Comparison of ENCODE assay signal across 9 cellular contexts in the genomic region with DNA sequence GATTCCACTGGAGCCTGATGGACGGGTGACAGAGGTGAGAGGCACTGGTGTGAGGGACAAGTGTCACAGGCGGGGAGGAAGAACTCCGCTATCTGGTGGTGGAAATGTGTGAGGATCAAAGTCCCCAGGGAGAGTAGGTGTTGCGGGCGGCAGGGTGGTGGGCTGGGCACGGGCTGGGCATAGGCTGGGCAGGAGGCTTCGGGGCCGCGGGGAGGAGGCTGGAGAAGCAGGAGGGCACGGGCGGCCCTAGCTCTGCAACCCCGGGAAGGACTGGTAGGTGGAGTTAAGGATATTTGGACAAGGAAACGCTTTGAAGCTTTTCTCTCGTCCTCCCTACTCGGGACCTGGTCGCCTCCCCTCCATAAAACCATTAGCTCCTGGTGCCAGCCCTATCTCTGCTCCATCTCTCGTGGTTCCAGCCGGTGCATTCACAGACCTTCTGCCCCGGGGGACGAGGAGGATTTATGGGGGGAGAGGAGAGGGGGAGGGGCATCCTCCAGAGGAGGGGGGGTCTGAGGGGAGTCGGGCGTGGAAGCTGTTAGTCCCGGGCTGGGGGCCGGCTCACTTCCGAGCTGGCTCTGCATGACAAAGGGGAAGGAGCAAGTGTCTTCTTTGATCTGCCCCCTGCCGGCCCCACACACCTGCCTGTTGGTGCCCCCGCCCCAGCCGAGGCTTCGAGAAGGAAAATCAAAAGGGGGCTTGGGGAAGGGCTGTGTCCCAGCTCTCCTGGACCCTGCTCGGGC. TPM values are rescaled to one million over a fixed set of nuclear protein-coding genes. Genes with fewer than 3 reads are reported as not detected.
DNase-seq lines count a peak whose midpoint lies in the region; ATAC-seq and TF ChIP-seq lines count a peak whose summit lies in the region.
"Had no signal": no experiment of that assay in that cellular context is flagged by ENCODE, and none has a peak within 500 bp of the region (broad histone marks: within the 10 kb centered on the region; RNA-seq: fewer than 3 reads in every experiment).

No MANE protein-coding gene starts in this region.

- DNase-seq in astrocyte of the spinal cord (ENCODE audit: low read depth, low spot score) (no peak), left lobe of liver (ENCODE audit: low spot score) (no peak), transverse colon (peak; percentile 37), NCI-H774 (lab: John Stamatoyannopoulos, UW) (no peak), T1000 (lab: John Stamatoyannopoulos, UW) (no peak)

- intact Hi-C loops in transverse colon (cut with DNase I; ENCODE audit: low total_unique reads): no loop called here

- TF ChIP-seq CTCF in astrocyte of the spinal cord (IDR thresholded peaks at IDR 0.05; ENCODE audit: low read depth, low read length): peak; percentile 17
- TF ChIP-seq CTCF in transverse colon (IDR thresholded peaks at IDR 0.05): peak in 1 of 5 experiments; percentile 3

- peaks cover 0 to 17% (median 10%) of the 10 kb centered on the region in 11 experiments; a peak in 10 of 22 replicates for H4K20me1 ChIP-seq in BLaER1 treated with 17β-estradiol and CSF1 and Interleukin-3, amounts not matched to agents 10 nM and 100 nM

- H3K4me1 ChIP-seq in BLaER1 treated with 17β-estradiol and CSF1 and Interleukin-3, amounts not matched to agents 10 nM and 100 nM: peaks cover 22 to 41% (median 27%) of the 10 kb centered on the region in 10 experiments
- peaks cover 36% of the 10 kb centered on the region for H3K4me1 ChIP-seq in HUES64 (ENCODE audit: insufficient read depth, low read length)
- H3K4me1 ChIP-seq in transverse colon: peaks cover 10 to 35% (median 25%) of the 10 kb centered on the region in 4 donors

- H3K27me3 ChIP-seq in BLaER1 treated with 17β-estradiol and CSF1 and Interleukin-3, amounts not matched to agents 10 nM and 100 nM: peaks cover 52 to 74% (median 70%) of the 10 kb centered on the region in 11 experiments
- H3K27me3 ChIP-seq in HUES64 (ENCODE audit: insufficient read depth, low read length): peaks cover 77% of the 10 kb centered on the region
- peaks cover 24% of the 10 kb centered on the region for H3K27me3 ChIP-seq in transverse colon

- no peaks in the 10 kb centered on the region for H3K36me3 ChIP-seq in BLaER1 treated with 17β-estradiol and CSF1 and Interleukin-3, amounts not matched to agents 10 nM and 100 nM
- H3K36me3 ChIP-seq in HUES64 (ENCODE audit: insufficient read depth, low read length) (no peaks in the 10 kb centered on the region), transverse colon (no peaks in the 10 kb centered on the region)

- ATAC-seq in left lobe of liver (peak; percentile 48), HG03439 (IDR thresholded peaks at IDR 0.05; ENCODE audit: unreplicated experiment) (no peak)

- no peak for TF ChIP-seq POLR2A in transverse colon (IDR thresholded peaks at IDR 0.05)

- H3K9ac ChIP-seq in BLaER1 treated with 17β-estradiol and CSF1 and Interleukin-3, amounts not matched to agents 10 nM and 100 nM: peak overlapping the region; percentile 19 to 72 (median 61); a peak in 19 of 22 replicates
- H3K9ac ChIP-seq in HUES64 (ENCODE audit: low read depth, low read length): no peak overlapping the region

- no peaks in the 10 kb centered on the region for H3K9me3 ChIP-seq in BLaER1 treated with 17β-estradiol and CSF1 and Interleukin-3, amounts not matched to agents 10 nM and 100 nM (replicated peaks in 1 of 11)
- no peaks in the 10 kb centered on the region for H3K9me3 ChIP-seq in HUES64 (ENCODE audit: insufficient read depth, low read depth, low read length)
- no peaks in the 10 kb centered on the region for H3K9me3 ChIP-seq in transverse colon

- in situ Hi-C loops in astrocyte of the spinal cord (cut with HindIII; ENCODE audit: low sequenced_read_pairs) (no loop called here), transverse colon (cut with MboI; ENCODE audit: low pct_ligation_motif_present in 1 of 4, low pct_unique_long_range_greater_than_20kb in 1 of 4, low sequenced_read_pairs in 3 of 4) (no loop called here)

- H3K27ac ChIP-seq in BLaER1 treated with 17β-estradiol and CSF1 and Interleukin-3, amounts not matched to agents 10 nM and 100 nM: no peak overlapping the region
- no peak overlapping the region for H3K27ac ChIP-seq in HUES64 (ENCODE audit: low read depth, low read length)
- peak overlapping the region; percentile 37 to 81 (median 52) for H3K27ac ChIP-seq in transverse colon

- WGBS in HUES64: 1% methylated on average over 28 of the region's 30 CpGs
- WGBS in transverse colon (ENCODE audit: low coverage in 1 of 2), 2 donors: 0 to 10% methylated on average over 3 to 29 of the region's 30 CpGs

- H3K4me2 ChIP-seq in BLaER1 treated with 17β-estradiol and CSF1 and Interleukin-3, amounts not matched to agents 10 nM and 100 nM: peak overlapping the region; percentile 98 to 100 (median 100)

- H3K4me3 ChIP-seq in BLaER1 treated with 17β-estradiol and CSF1 and Interleukin-3, amounts not matched to agents 10 nM and 100 nM: peak overlapping the region; percentile 59 to 74 (median 62)
- H3K4me3 ChIP-seq in HUES64 (ENCODE audit: low read length) (peak overlapping the region; percentile 53), astrocyte of the spinal cord (ENCODE audit: low read depth, low read length) (peak overlapping the region; percentile 35), transverse colon (peak overlapping the region; percentile 34 to 58 (median 44))
- H3K4me3 ChIP-seq: lung had no signal

- no peak for TF ChIP-seq EP300 in transverse colon (IDR thresholded peaks at IDR 0.05; ENCODE audit: low read depth)

RNA-seq across cellular contexts. Expression of a gene that starts 0.5 kb away (rescaled TPM):
- 14.6 TPM for polyA plus RNA-seq in HUES64 (2013, experiment 1 of 2)
- polyA plus RNA-seq in HUES64 (2013, experiment 2 of 2): 13.5 TPM
- total RNA-seq in left lobe of liver: 4.2 TPM
- 1 to 10 TPM in 2 of 4 donors, under 1 TPM in 1, not detected in 1; 0.80 to 3.5 (median 3.5) TPM for total RNA-seq in transverse colon

RNA-seq across cellular contexts. Expression of a gene that starts 35.1 kb away (rescaled TPM):
- polyA plus RNA-seq in HUES64 (2013, experiment 1 of 2): 13.2 TPM
- polyA plus RNA-seq in HUES64 (2013, experiment 2 of 2): 12.4 TPM
- total RNA-seq in left lobe of liver: 7.3 TPM
- total RNA-seq in transverse colon: 10 to 100 TPM; 15.5 to 44.4 (median 28.0) TPM

Comparison
In these comparisons a context has a peak if more than half of its experiments do, and no peak if none do; other contexts are left out.
1. H3K27ac ChIP-seq: peak in transverse colon (4 of 4); none in BLaER1 treated with 17β-estradiol and CSF1 and Interleukin-3, amounts not matched to agents 10 nM and 100 nM (0 of 11) and HUES64 (single experiment).
2. Peak in every context shown above with its lines, with median percentiles within 50 percentile points of each other: H3K4me3 ChIP-seq.